27 cellular contexts compared by ENCODE assay signal in the genomic region with DNA sequence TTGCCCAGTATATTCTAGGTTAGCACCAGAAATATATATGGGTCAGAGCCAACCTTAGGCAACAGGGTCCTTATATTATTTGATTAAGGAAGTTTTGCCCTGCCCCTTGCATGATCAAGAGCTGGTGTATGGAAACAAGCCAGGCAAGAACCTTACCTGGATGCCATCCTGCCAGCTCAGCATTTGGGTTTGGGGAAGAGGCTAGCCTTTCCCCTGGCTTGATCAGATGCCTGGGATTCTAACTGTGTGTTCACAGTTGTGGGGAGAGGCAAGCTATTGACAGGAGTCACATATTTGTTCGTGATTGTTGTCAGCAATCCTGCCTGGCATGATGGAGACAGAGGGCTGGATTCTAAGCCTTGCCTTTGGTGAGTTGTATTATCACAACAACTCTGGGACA.
A peak's percentile ranks its signal among the peaks of the same experiment; 100 is the strongest.
DNase-seq lines count a peak whose midpoint lies in the region; ATAC-seq, FAIRE-seq and TF ChIP-seq lines count a peak whose summit lies in the region.
"Had no signal": no experiment of that assay in that cellular context is flagged by ENCODE, and none has a peak within 500 bp of the region (broad histone marks: within the 10 kb centered on the region; RNA-seq: fewer than 3 reads in every experiment).

No MANE protein-coding gene starts in this region.

- no peak overlapping the region for H3K56ac ChIP-seq in mesendoderm (ENCODE audit: low read length)

- POLR2A ChIA-PET in SK-N-SH (lab: Yijun Ruan, JAX): no interaction called here
- POLR2A ChIA-PET in endothelial cell of umbilical vein (lab: Charles Lee): no interaction called here

- H3K9me3 ChIP-seq in SK-N-SH (no peaks in the 10 kb centered on the region), endothelial cell of umbilical vein (replicated peaks; ENCODE audit: control insufficient read depth, insufficient read depth, low read length) (no peaks in the 10 kb centered on the region)
- H3K9me3 ChIP-seq: BLaER1 had no signal

- H3K79me2 ChIP-seq in SK-N-SH (ENCODE audit: insufficient read depth): no peaks in the 10 kb centered on the region
- H3K79me2 ChIP-seq in endothelial cell of umbilical vein (ENCODE audit: control insufficient read depth, insufficient read depth, low read length): no peaks in the 10 kb centered on the region
- H3K79me2 ChIP-seq in mesendoderm (ENCODE audit: control insufficient read depth, insufficient read depth, low read length): no peaks in the 10 kb centered on the region

- TF ChIP-seq CTCF in SK-N-SH (IDR thresholded peaks at IDR 0.05): no peak
- TF ChIP-seq CTCF in endothelial cell of umbilical vein (IDR thresholded peaks at IDR 0.05; ENCODE audit: extremely low read depth in 1 of 2, insufficient read depth in 1 of 2, low read depth in 1 of 2, low read length in 2 of 2): no peak

- intact Hi-C loops in endothelial cell of umbilical vein (cut with micrococcal nuclease): no loop called here
- intact Hi-C loops in left colon (cut with DNase I, micrococcal nuclease): no loop called here

- H3K4me1 ChIP-seq in SK-N-SH (ENCODE audit: control insufficient read depth in 1 of 2, insufficient read depth in 2 of 2, low read depth in 1 of 2, low read length in 1 of 2): peaks cover 0 to 16% of the 10 kb centered on the region in 2 experiments; a peak in 2 of 4 replicates
- H3K4me1 ChIP-seq in endothelial cell of umbilical vein (ENCODE audit: control insufficient read depth, extremely low read depth, insufficient read depth, low read length): peaks cover 11% of the 10 kb centered on the region
- no peaks in the 10 kb centered on the region for H3K4me1 ChIP-seq in mesendoderm (ENCODE audit: control insufficient read depth, low read depth, low read length)
- H3K4me1 ChIP-seq: BLaER1 had no signal

- no peak for TF ChIP-seq POLR2A in endothelial cell of umbilical vein (IDR thresholded peaks at IDR 0.05; ENCODE audit: low read depth, low read length)

- dilution Hi-C loops in endothelial cell of umbilical vein (cut with MboI; ENCODE audit: extremely low pct_ligation_motif_present, low sequenced_read_pairs): no loop called here

- H4K20me1 ChIP-seq in SK-N-SH (ENCODE audit: insufficient read depth) (no peaks in the 10 kb centered on the region), endothelial cell of umbilical vein (replicated peaks; ENCODE audit: control insufficient read depth, extremely low read depth, insufficient read depth, low read length) (peaks cover 2% of the 10 kb centered on the region)
- H4K20me1 ChIP-seq: BLaER1 had no signal

- H3K9me1 ChIP-seq in endothelial cell of umbilical vein (replicated peaks; ENCODE audit: control insufficient read depth, extremely low read depth, insufficient read depth, low read length): no peaks in the 10 kb centered on the region

- no peaks in the 10 kb centered on the region for H3K79me1 ChIP-seq in mesendoderm (ENCODE audit: low read length)

- H2BK15ac ChIP-seq in mesendoderm (replicated peaks; ENCODE audit: low read depth): no peak overlapping the region

- H3K9ac ChIP-seq in SK-N-SH: no peak overlapping the region
- no peak overlapping the region for H3K9ac ChIP-seq in endothelial cell of umbilical vein (replicated peaks; ENCODE audit: extremely low read depth, insufficient read depth, low read length)
- H3K9ac ChIP-seq in mesendoderm (ENCODE audit: low read length): no peak overlapping the region
- H3K9ac ChIP-seq: BLaER1, KMS-11 had no signal

- no peak overlapping the region for H4K5ac ChIP-seq in mesendoderm (ENCODE audit: low read length)

- no peak overlapping the region for H2BK5ac ChIP-seq in mesendoderm (ENCODE audit: low read length)

- CTCF ChIA-PET in SK-N-SH (lab: Yijun Ruan, JAX): no interaction called here
- CTCF ChIA-PET in endothelial cell of umbilical vein (lab: Charles Lee): interaction anchor here (2.1 kb wide), 1 partner anchor 13 kb away, joined by 6 read pairs; no protein-coding TSS in a partner anchor

- ATAC-seq in SK-N-SH treated with all-trans-retinoic acid at 6 μM for 48 hours (no peak), left colon (no peak), GM21576 (IDR thresholded peaks at IDR 0.05; ENCODE audit: unreplicated experiment) (no peak)
- ATAC-seq: HCT116, Right ventricle myocardium inferior had no signal

- TF ChIP-seq EP300 in SK-N-SH (IDR thresholded peaks at IDR 0.05; ENCODE audit: borderline replicate concordance in 1 of 2, low read depth in 1 of 2, low read length in 1 of 2): no peak

- DNase-seq in SK-N-SH (no peak), endothelial cell of umbilical vein (ENCODE audit: low read depth, low spot score) (no peak), mesendoderm (peak; percentile 20), NCI-H82 treated with DMSO at 0.1 percent for 48 hours (lab: John Stamatoyannopoulos, UW; ENCODE audit: unreplicated experiment) (no peak), left colon (no peak)
- no peak for DNase-seq in activated T-cell treated with anti-CD3 and anti-CD28 coated beads, Interleukin-2, amount 50 U/mL, for 48 hours
- DNase-seq: ACHN; CD4-positive, alpha-beta T cell; COR-L47; DMS 273 treated with DMSO at 0.1 percent for 48 hours; DMS79 treated with DMSO at 0.1 percent for 48 hours; GOT3; NCI-H1105; NCI-H146; NCI-H2029; NCI-H2227 treated with DMSO at 0.1 percent for 48 hours; NCI-H510A; NCI-H774 had no signal

- BruUV-seq in endothelial cell of umbilical vein (replicated peaks; lab: Mats Ljungman, UMichigan): no TSS peak

- no peaks in the 10 kb centered on the region for H3K27me3 ChIP-seq in SK-N-SH (ENCODE audit: insufficient read depth)
- no peaks in the 10 kb centered on the region for H3K27me3 ChIP-seq in endothelial cell of umbilical vein (ENCODE audit: control insufficient read depth in 2 of 2, insufficient read depth in 2 of 2, low read length in 2 of 2)
- H3K27me3 ChIP-seq in mesendoderm (ENCODE audit: insufficient read depth, low read length, poor library complexity): no peaks in the 10 kb centered on the region
- H3K27me3 ChIP-seq: BLaER1 had no signal

- WGBS in SK-N-SH (ENCODE audit: low lambda C conversion rate): 57% methylated on average over 1 of the region's 1 CpG
- no CpG with 5 or more reads among the region's 1 CpG for WGBS in mesendoderm (ENCODE audit: extremely low coverage, insufficient coverage, low lambda C conversion rate)

- peak overlapping the region; percentile 30; the same call in 1 of the 2 replicates for H3K4me2 ChIP-seq in SK-N-SH
- no peak overlapping the region for H3K4me2 ChIP-seq in endothelial cell of umbilical vein (ENCODE audit: insufficient read depth, low read length)
- H3K4me2 ChIP-seq in mesendoderm (ENCODE audit: low read length): no peak overlapping the region
- H3K4me2 ChIP-seq: BLaER1, KMS-11 had no signal

- H3K36me3 ChIP-seq in SK-N-SH (replicated peaks in 1 of 2; ENCODE audit: control insufficient read depth in 1 of 2, insufficient read depth in 2 of 2, low read length in 1 of 2) (no peaks in the 10 kb centered on the region), endothelial cell of umbilical vein (ENCODE audit: control insufficient read depth in 2 of 2, extremely low read depth in 1 of 2, insufficient read depth in 2 of 2, low read length in 2 of 2) (no peaks in the 10 kb centered on the region), mesendoderm (ENCODE audit: control insufficient read depth, insufficient read depth, low read length) (no peaks in the 10 kb centered on the region)
- H3K36me3 ChIP-seq: BLaER1 had no signal

- H3K9me2 ChIP-seq in SK-N-SH: no peaks in the 10 kb centered on the region

- peak overlapping the region in 1 of 2 experiments; percentile 75; a peak in 1 of 4 replicates for H3K27ac ChIP-seq in SK-N-SH (ENCODE audit: low read depth in 2 of 2, low read length in 1 of 2)
- H3K27ac ChIP-seq in endothelial cell of umbilical vein (ENCODE audit: insufficient read depth, low read depth, low read length): no peak overlapping the region
- no peak overlapping the region for H3K27ac ChIP-seq in mesendoderm (ENCODE audit: low read depth, low read length)
- H3K27ac ChIP-seq: 22Rv1, BLaER1, KMS-11 had no signal

- H3K4me3 ChIP-seq in SK-N-SH (ENCODE audit: low read depth in 2 of 2, low read length in 1 of 2): no peak overlapping the region
- H3K4me3 ChIP-seq in endothelial cell of umbilical vein (replicated peaks in 1 of 3; ENCODE audit: insufficient read depth in 1 of 3, low read depth in 1 of 3, low read length in 3 of 3): no peak overlapping the region
- no peak overlapping the region for H3K4me3 ChIP-seq in mesendoderm (ENCODE audit: low read length)
- H3K4me3 ChIP-seq: BLaER1 had no signal

- H2AFZ ChIP-seq in SK-N-SH (ENCODE audit: low read depth): peak overlapping the region; percentile 69; the same call in 1 of the 2 replicates
- peak overlapping the region; percentile 20 for H2AFZ ChIP-seq in endothelial cell of umbilical vein (ENCODE audit: low read depth, low read length)

- H3K18ac ChIP-seq in mesendoderm (ENCODE audit: low read length): no peak overlapping the region

- H3K4ac ChIP-seq in mesendoderm (ENCODE audit: low read depth, low read length): no peak overlapping the region

- FAIRE-seq in endothelial cell of umbilical vein (lab: Jason Lieb, UNC): no peak
- FAIRE-seq: HTR-8/SVneo, RCC 7860 had no signal

- H4K8ac ChIP-seq in mesendoderm (ENCODE audit: low read depth, low read length): no peak overlapping the region

- TF ChIP-seq RAD21 in SK-N-SH (IDR thresholded peaks at IDR 0.05; ENCODE audit: low read length): no peak

- H3K23ac ChIP-seq in mesendoderm (ENCODE audit: low read length): no peak overlapping the region

- H2AK5ac ChIP-seq in mesendoderm (ENCODE audit: low read length): no peak overlapping the region

- peaks cover 21% of the 10 kb centered on the region for H3F3A ChIP-seq in SK-N-SH (replicated peaks; ENCODE audit: insufficient read depth)

- no peak overlapping the region for H2BK120ac ChIP-seq in mesendoderm (ENCODE audit: low read depth, low read length)

TF ChIP-seq in SK-N-SH, 30 proteins besides CTCF, POLR2A, EP300 and RAD21 (continues in another document):
- no peak for TF ChIP-seq GABPA (IDR thresholded peaks at IDR 0.05; ENCODE audit: low read depth)
- no peak for TF ChIP-seq POLR2AphosphoS5 (IDR thresholded peaks at IDR 0.05; ENCODE audit: low read depth, low read length)

TF ChIP-seq in SK-N-SH treated with all-trans-retinoic acid at 6 μM for 48 hours, 23 proteins besides CTCF, POLR2A, EP300 and RAD21 (continues in another document):
- TF ChIP-seq TCF4 (CRISPR knock-in tag; IDR thresholded peaks at IDR 0.05; ENCODE audit: borderline replicate concordance): no peak
- no peak for TF ChIP-seq PPARA (CRISPR knock-in tag; IDR thresholded peaks at IDR 0.05; ENCODE audit: borderline replicate concordance)

TF ChIP-seq in endothelial cell of umbilical vein, 7 proteins besides CTCF, POLR2A, EP300 and RAD21 (continues in another document):
- TF ChIP-seq EZH2 (IDR thresholded peaks at IDR 0.05; ENCODE audit: borderline replicate concordance, low read depth, low read length, severe bottlenecking) (no peak), FOS (IDR thresholded peaks at IDR 0.05; ENCODE audit: borderline replicate concordance, insufficient read depth, low read length) (no peak), GATA2 (IDR thresholded peaks at IDR 0.05; ENCODE audit: insufficient read depth, insufficient read length, low read depth, low read length) (no peak), POLR2AphosphoS5 (IDR thresholded peaks at IDR 0.05; ENCODE audit: insufficient read depth, low read depth, low read length) (no peak), MYC (IDR thresholded peaks at IDR 0.05; ENCODE audit: low read depth, low read length) (no peak), JUN (IDR thresholded peaks at IDR 0.05; ENCODE audit: borderline replicate concordance, insufficient read depth, insufficient read length, low read depth) (no peak)
